Comparison of ENCODE assay signal across 15 cellular contexts in genomic region chr3:129211345-129211744, GRCh38. TPM values are rescaled to one million over a fixed set of nuclear protein-coding genes. Genes with fewer than 3 reads are reported as not detected.
DNase-seq lines count a peak whose midpoint lies in the region; TF ChIP-seq lines count a peak whose summit lies in the region.
"Had no signal": no experiment of that assay in that cellular context is flagged by ENCODE, and none has a peak within 500 bp of the region (broad histone marks: within the 10 kb centered on the region; RNA-seq: fewer than 3 reads in every experiment).

No MANE protein-coding gene starts in this region.

- H2BK12ac ChIP-seq in mesenchymal stem cell (ENCODE audit: low read length in 2 of 2), result no peak overlapping the region

- no peak for DNase-seq in HFFc6
- no peak for DNase-seq in mammary epithelial cell
- DNase-seq in mesenchymal stem cell, result no peak
- DNase-seq in NCI-H2227 treated with DMSO at 0.1 percent for 48 hours (lab: John Stamatoyannopoulos, UW), result no peak
- DNase-seq in DMS 273 (lab: John Stamatoyannopoulos, UW; ENCODE audit: unreplicated experiment), result no peak
- DNase-seq in NCI-H128 (lab: John Stamatoyannopoulos, UW; ENCODE audit: unreplicated experiment), result no peak
- DNase-seq: activated CD4-positive, CD25-positive, alpha-beta regulatory T cell; activated naive CD4-positive, alpha-beta T cell treated with Interleukin-2 at 50 U/mL for 16 hours; effector memory CD8-positive, alpha-beta T cell; glutamatergic neuron; stimulated activated naive CD8-positive, alpha-beta T cell treated with anti-CD3 and anti-CD28 coated beads, Interleukin-15, Interleukin-2, amounts not matched to agents 100 U/mL and 50 U/mL, for 24 hours had no signal

- H3K9me3 ChIP-seq in mammary epithelial cell (replicated peaks; ENCODE audit: insufficient read depth, low read length) (no peaks in the 10 kb centered on the region), mesenchymal stem cell (ENCODE audit: control insufficient read depth, low read length) (no peaks in the 10 kb centered on the region), stomach smooth muscle (ENCODE audit: control insufficient read depth in 2 of 2, low read length in 2 of 2) (no peaks in the 10 kb centered on the region)
- H3K9me3 ChIP-seq: BLaER1, right atrium auricular region had no signal

- H2BK15ac ChIP-seq in mesenchymal stem cell (ENCODE audit: low read depth, poor library complexity, severe bottlenecking), result no peak overlapping the region

- H3K27me3 ChIP-seq in mammary epithelial cell (ENCODE audit: insufficient read depth, low read length), result no peaks in the 10 kb centered on the region
- no peaks in the 10 kb centered on the region for H3K27me3 ChIP-seq in mesenchymal stem cell (ENCODE audit: control insufficient read depth in 1 of 2, insufficient read depth in 1 of 2, low read length in 2 of 2)
- no peaks in the 10 kb centered on the region for H3K27me3 ChIP-seq in stomach smooth muscle (ENCODE audit: control insufficient read depth in 1 of 2, insufficient read depth in 2 of 2, low read length in 2 of 2)
- H3K27me3 ChIP-seq: BLaER1, brain microvascular endothelial cell, right atrium auricular region had no signal

- H2BK120ac ChIP-seq in mesenchymal stem cell (ENCODE audit: low read depth, low read length), result no peak overlapping the region

- no peak for TF ChIP-seq CTCF in HFFc6 (IDR thresholded peaks at IDR 0.05)
- no peak for TF ChIP-seq CTCF in mammary epithelial cell (conservative IDR thresholded peaks at IDR 0.05 in 1 of 2, IDR thresholded peaks at IDR 0.05 in 1 of 2; ENCODE audit: extremely low read depth in 1 of 2, insufficient read depth in 1 of 2, low read depth in 1 of 2, low read length in 2 of 2)

- no peak overlapping the region for H2AK5ac ChIP-seq in mesenchymal stem cell (ENCODE audit: low read length, severe bottlenecking)

- no peaks in the 10 kb centered on the region for H3K79me1 ChIP-seq in mesenchymal stem cell (replicated peaks; ENCODE audit: low read length, poor library complexity, severe bottlenecking)

- WGBS in mammary epithelial cell (ENCODE audit: low coverage, missing lambda C conversion rate), result 100% methylated on average over 1 of the region's 1 CpG
- WGBS in mesenchymal stem cell, result 88% methylated on average over 1 of the region's 1 CpG

- H3K14ac ChIP-seq in mesenchymal stem cell (ENCODE audit: low read length in 2 of 2), result no peak overlapping the region

- no peaks in the 10 kb centered on the region; the same call in 1 of the 2 replicates for H3K27me3 Mint-ChIP-seq in HFFc6 (ENCODE audit: insufficient read depth)

- no peak overlapping the region for H3K4ac ChIP-seq in mesenchymal stem cell (ENCODE audit: low read depth in 1 of 2, low read length in 2 of 2)

- peaks cover 30% of the 10 kb centered on the region for H3K4me1 Mint-ChIP-seq in HFFc6 (ENCODE audit: low read depth)

- CTCF ChIA-PET in mammary epithelial cell (lab: Charles Lee; ENCODE audit: low non-redundant PET), result no interaction called here

- H3K27ac ChIP-seq in mammary epithelial cell (ENCODE audit: insufficient read depth, low read depth, low read length) (peak overlapping the region; percentile 4), mesenchymal stem cell (ENCODE audit: low read length, poor library complexity, severe bottlenecking) (peak overlapping the region; percentile 4), stomach smooth muscle (ENCODE audit: low read length) (peak overlapping the region; percentile 49)
- H3K27ac ChIP-seq: BLaER1, brain microvascular endothelial cell, right atrium auricular region had no signal

- no peak overlapping the region for H3K23ac ChIP-seq in mesenchymal stem cell (ENCODE audit: low read length in 2 of 2)

- peaks cover 2% of the 10 kb centered on the region for H3K36me3 ChIP-seq in mammary epithelial cell (ENCODE audit: insufficient read depth, low read length)
- no peaks in the 10 kb centered on the region for H3K36me3 ChIP-seq in mesenchymal stem cell (ENCODE audit: control insufficient read depth in 1 of 2, insufficient read depth in 2 of 2, low read depth in 1 of 2, low read length in 2 of 2)
- H3K36me3 ChIP-seq in stomach smooth muscle (ENCODE audit: control insufficient read depth in 2 of 2, insufficient read depth in 2 of 2, low read length in 2 of 2), result no peaks in the 10 kb centered on the region
- H3K36me3 ChIP-seq: BLaER1, brain microvascular endothelial cell, right atrium auricular region had no signal

- no peaks in the 10 kb centered on the region for H3K36me3 Mint-ChIP-seq in HFFc6 (ENCODE audit: low read depth)

- H3K4me3 Mint-ChIP-seq in HFFc6, result peak overlapping the region; percentile 48
- H3K4me3 Mint-ChIP-seq: effector memory CD8-positive, alpha-beta T cell had no signal

- no peaks in the 10 kb centered on the region for H3K79me2 ChIP-seq in mammary epithelial cell (ENCODE audit: insufficient read depth, low read length)

- no TSS peak for BruUV-seq in mammary epithelial cell (replicated peaks; lab: Mats Ljungman, UMichigan)

- in situ Hi-C loops in mammary epithelial cell (cut with MboI; ENCODE audit: low sequenced_read_pairs in 2 of 2), result no loop called here

- intact Hi-C loops in mammary epithelial cell (cut with micrococcal nuclease), result no loop called here

- H2AFZ ChIP-seq in mammary epithelial cell (ENCODE audit: low read depth, low read length) (peak overlapping the region; percentile 5), mesenchymal stem cell (ENCODE audit: low read depth, low read length) (peak overlapping the region; percentile 58)

- H3K18ac ChIP-seq in mesenchymal stem cell (ENCODE audit: low read depth in 1 of 2, low read length in 2 of 2), result no peak overlapping the region

- no peak overlapping the region for H4K91ac ChIP-seq in mesenchymal stem cell (ENCODE audit: low read length)

- no peak overlapping the region for H2BK5ac ChIP-seq in mesenchymal stem cell (ENCODE audit: low read depth, low read length, poor library complexity, severe bottlenecking)

- peak overlapping the region; percentile 92 for H3K27ac Mint-ChIP-seq in HFFc6

- H3K9me3 Mint-ChIP-seq in HFFc6, result no peaks in the 10 kb centered on the region
- H3K9me3 Mint-ChIP-seq: effector memory CD8-positive, alpha-beta T cell had no signal

- H3K4me2 ChIP-seq in mammary epithelial cell (ENCODE audit: insufficient read depth, low read depth, low read length) (peak overlapping the region; percentile 28), mesenchymal stem cell (ENCODE audit: low read length, poor library complexity, severe bottlenecking) (peak overlapping the region; percentile 3)
- H3K4me2 ChIP-seq: BLaER1 had no signal

- H3K4me3 ChIP-seq in mammary epithelial cell (replicated peaks in 1 of 3; ENCODE audit: insufficient read depth in 1 of 3, low read depth in 2 of 3, low read length in 3 of 3), result no peak overlapping the region
- H3K4me3 ChIP-seq in mesenchymal stem cell (ENCODE audit: insufficient read depth in 1 of 2, low read depth in 1 of 2, low read length in 2 of 2), result peak overlapping the region in 1 of 2 experiments; percentile 36
- peak overlapping the region in 1 of 2 donors; percentile 35 for H3K4me3 ChIP-seq in stomach smooth muscle (ENCODE audit: low read length in 2 of 2)
- H3K4me3 ChIP-seq: BLaER1, right atrium auricular region had no signal

- H4K8ac ChIP-seq in mesenchymal stem cell (ENCODE audit: low read length), result no peak overlapping the region

- peaks cover 17% of the 10 kb centered on the region for H3K4me1 ChIP-seq in mammary epithelial cell (ENCODE audit: insufficient read depth, low read length)
- H3K4me1 ChIP-seq in mesenchymal stem cell (ENCODE audit: control insufficient read depth, insufficient read depth, low read depth, low read length), result peaks cover 5% of the 10 kb centered on the region
- peaks cover 12% of the 10 kb centered on the region for H3K4me1 ChIP-seq in stomach smooth muscle (ENCODE audit: control insufficient read depth, insufficient read depth, low read length)
- H3K4me1 ChIP-seq: BLaER1 had no signal

- no peak overlapping the region for H3K9ac ChIP-seq in mammary epithelial cell (ENCODE audit: insufficient read depth, low read length)
- peak overlapping the region; percentile 36 for H3K9ac ChIP-seq in mesenchymal stem cell (ENCODE audit: low read length)
- no peak overlapping the region for H3K9ac ChIP-seq in stomach smooth muscle (ENCODE audit: low read length in 2 of 2)
- H3K9ac ChIP-seq: BLaER1 had no signal

- dilution Hi-C loops in mammary epithelial cell (cut with HindIII; ENCODE audit: low sequenced_read_pairs), result no loop called here

- no peaks in the 10 kb centered on the region for H4K20me1 ChIP-seq in mammary epithelial cell (ENCODE audit: insufficient read depth, low read length)
- H4K20me1 ChIP-seq: BLaER1 had no signal

RNA-seq across cellular contexts. Expression of gene CNBP, which starts 27.6 kb away (rescaled TPM):
- 100 to 1,000 TPM; 229 to 242 (median 240) TPM for total RNA-seq in HFFc6 (2021; fragmentation: NEBNext Ultra II Directional; extraction: Animal tissue kit (Norgen Biotek cat#: 25700))
- 100 to 1,000 TPM; 252 to 307 TPM for total RNA-seq in mammary epithelial cell
- 349 TPM for polyA plus RNA-seq in mammary epithelial cell
- 213 TPM for polyA minus RNA-seq in mammary epithelial cell
- 119 TPM for polyA plus RNA-seq in mesenchymal stem cell (2013, experiment 1 of 2)
- polyA plus RNA-seq in mesenchymal stem cell (2013, experiment 2 of 2), result 118 TPM

RNA-seq across cellular contexts. Expression of gene COPG1, which starts 38.1 kb away (rescaled TPM):
- total RNA-seq in HFFc6 (2021; fragmentation: NEBNext Ultra II Directional; extraction: Animal tissue kit (Norgen Biotek cat#: 25700)), result 100 to 1,000 TPM; 316 to 393 (median 342) TPM
- total RNA-seq in mammary epithelial cell, result 100 to 1,000 TPM; 173 to 176 TPM
- 98.1 TPM for polyA plus RNA-seq in mammary epithelial cell
- 175 TPM for polyA minus RNA-seq in mammary epithelial cell
- polyA plus RNA-seq in mesenchymal stem cell (2013, experiment 1 of 2), result 116 TPM
- 110 TPM for polyA plus RNA-seq in mesenchymal stem cell (2013, experiment 2 of 2)

RNA-seq across cellular contexts. Expression of gene ISY1, which starts 50.5 kb away (rescaled TPM):
- total RNA-seq in HFFc6 (2021; fragmentation: NEBNext Ultra II Directional; extraction: Animal tissue kit (Norgen Biotek cat#: 25700)), result 10 to 100 TPM; 34.6 to 50.6 (median 42.2) TPM
- total RNA-seq in mammary epithelial cell, result 10 to 100 TPM; 16.8 to 38.2 TPM
- 27.4 TPM for polyA plus RNA-seq in mammary epithelial cell
- 29.5 TPM for polyA minus RNA-seq in mammary epithelial cell
- 19.3 TPM for polyA plus RNA-seq in mesenchymal stem cell (2013, experiment 1 of 2)
- 19.9 TPM for polyA plus RNA-seq in mesenchymal stem cell (2013, experiment 2 of 2)
